In the genomic region with DNA sequence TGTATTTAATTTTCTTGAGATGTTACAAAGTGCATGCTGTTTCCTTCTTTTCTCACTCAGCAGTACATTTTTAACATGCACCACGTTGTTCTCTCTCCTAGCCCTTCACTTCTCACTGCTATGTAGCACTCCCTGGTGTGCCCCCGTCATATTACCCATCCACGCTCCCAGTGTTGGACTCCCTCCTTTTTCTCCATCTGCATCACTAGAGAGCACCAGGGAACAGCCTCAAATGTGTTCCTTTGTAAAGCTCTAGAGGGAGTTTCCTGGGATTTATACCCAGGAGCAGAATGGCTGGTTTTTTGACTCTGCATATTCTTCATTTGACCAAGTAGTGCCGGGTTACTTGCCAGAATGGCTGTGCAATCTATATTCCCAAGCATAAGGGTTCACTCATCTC, we compare ENCODE assay signal across 1 cellular context.
TF ChIP-seq lines count a peak whose summit lies in the region.

No MANE protein-coding gene starts in this region.

TF ChIP-seq in K562, 482 proteins besides CTCF, POLR2A, EP300 and RAD21 (continued from another document):
- TF ChIP-seq MBD1 (CRISPR knock-in tag; IDR thresholded peaks at IDR 0.05) (no peak), MTA2 (IDR thresholded peaks at IDR 0.05; ENCODE audit: low read depth) (no peak), PYGO2 (tag; IDR thresholded peaks at IDR 0.05) (no peak), FOXJ3 (CRISPR knock-in tag; IDR thresholded peaks at IDR 0.05) (no peak), TCF7 (IDR thresholded peaks at IDR 0.05; ENCODE audit: borderline replicate concordance) (no peak)
- TF ChIP-seq, protein P1, sequence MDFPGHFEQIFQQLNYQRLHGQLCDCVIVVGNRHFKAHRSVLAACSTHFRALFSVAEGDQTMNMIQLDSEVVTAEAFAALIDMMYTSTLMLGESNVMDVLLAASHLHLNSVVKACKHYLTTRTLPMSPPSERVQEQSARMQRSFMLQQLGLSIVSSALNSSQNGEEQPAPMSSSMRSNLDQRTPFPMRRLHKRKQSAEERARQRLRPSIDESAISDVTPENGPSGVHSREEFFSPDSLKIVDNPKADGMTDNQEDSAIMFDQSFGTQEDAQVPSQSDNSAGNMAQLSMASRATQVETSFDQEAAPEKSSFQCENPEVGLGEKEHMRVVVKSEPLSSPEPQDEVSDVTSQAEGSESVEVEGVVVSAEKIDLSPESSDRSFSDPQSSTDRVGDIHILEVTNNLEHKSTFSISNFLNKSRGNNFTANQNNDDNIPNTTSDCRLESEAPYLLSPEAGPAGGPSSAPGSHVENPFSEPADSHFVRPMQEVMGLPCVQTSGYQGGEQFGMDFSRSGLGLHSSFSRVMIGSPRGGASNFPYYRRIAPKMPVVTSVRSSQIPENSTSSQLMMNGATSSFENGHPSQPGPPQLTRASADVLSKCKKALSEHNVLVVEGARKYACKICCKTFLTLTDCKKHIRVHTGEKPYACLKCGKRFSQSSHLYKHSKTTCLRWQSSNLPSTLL (IDR thresholded peaks at IDR 0.05), result no peak
TF ChIP-seq in K562: peak in this region for 0.
